In the genomic region with DNA sequence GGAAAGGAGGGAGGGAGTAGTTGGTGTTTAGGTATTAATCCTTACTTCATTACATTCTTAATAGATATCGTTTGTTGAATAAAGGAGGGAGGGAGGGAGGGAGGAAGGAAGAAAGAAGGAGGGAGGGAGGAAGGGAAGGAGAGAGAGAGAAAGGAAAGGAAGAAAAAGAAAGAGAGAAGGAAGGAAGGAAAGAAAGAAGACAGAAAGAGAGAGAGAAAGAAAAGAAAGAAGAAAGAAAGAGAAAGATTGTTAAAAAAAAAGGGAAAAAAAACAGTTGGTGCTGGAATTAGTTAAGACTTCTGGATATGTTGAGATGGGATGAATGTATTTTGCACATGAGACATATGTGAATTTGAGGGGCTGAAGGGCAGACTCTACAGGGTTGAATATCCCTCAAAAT, we compare ENCODE assay signal across 35 cellular contexts. TPM values are rescaled to one million over a fixed set of nuclear protein-coding genes. Genes with fewer than 3 reads are reported as not detected.
DNase-seq lines count a peak whose midpoint lies in the region; ATAC-seq, FAIRE-seq and TF ChIP-seq lines count a peak whose summit lies in the region.
"Had no signal": no experiment of that assay in that cellular context is flagged by ENCODE, and none has a peak within 500 bp of the region (broad histone marks: within the 10 kb centered on the region; RNA-seq: fewer than 3 reads in every experiment).

No MANE protein-coding gene starts in this region.

- H3K27ac Mint-ChIP-seq in activated naive CD4-positive, alpha-beta T cell treated with anti-CD3 and anti-CD28 coated beads, Interleukin-2, amount 50 U/mL, for 24 hours, result peak overlapping the region; percentile 88
- H3K27ac Mint-ChIP-seq in nephron progenitor cell, result no peak overlapping the region
- H3K27ac Mint-ChIP-seq: B cell; CD4-positive, alpha-beta T cell; CD4-positive, CD25-positive, alpha-beta regulatory T cell; CD8-positive, alpha-beta memory T cell; CD8-positive, alpha-beta T cell had no signal

- H3K4me3 ChIP-seq in HEK293 (ENCODE audit: low read depth, low read length) (no peak overlapping the region), K562 (no peak overlapping the region)
- H3K4me3 ChIP-seq: A549; BLaER1; BLaER1 treated with 17β-estradiol and CSF1 and Interleukin-3, amounts not matched to agents 10 nM and 100 nM had no signal

- H3K79me2 ChIP-seq in K562 (ENCODE audit: control insufficient read depth, insufficient read depth, low read length), result no peaks in the 10 kb centered on the region

- no peak overlapping the region for H2AFZ ChIP-seq in K562 (ENCODE audit: low read depth, low read length)

- no peak overlapping the region for H3K9ac ChIP-seq in K562 (ENCODE audit: insufficient read depth in 1 of 2, low read depth in 2 of 2, low read length in 2 of 2)
- H3K9ac ChIP-seq: BLaER1; BLaER1 treated with 17β-estradiol and CSF1 and Interleukin-3, amounts not matched to agents 10 nM and 100 nM had no signal

- POLR2A ChIA-PET in HEK293 (lab: Yijun Ruan, JAX), result no interaction called here
- POLR2A ChIA-PET in K562 (lab: Yijun Ruan, JAX), result interaction anchor here (1.3 kb wide), 2 partner anchors 12 to 13 kb away, joined by 3 to 4 read pairs; no protein-coding TSS in a partner anchor

- DNase-seq in activated naive CD4-positive, alpha-beta T cell treated with anti-CD3 and anti-CD28 coated beads, Interleukin-2, amount 50 U/mL, for 16 hours, result no peak
- DNase-seq in K562 (ENCODE audit: extremely low read depth in 1 of 4, low spot score in 3 of 4) (no peak), nephron progenitor cell (no peak), sciatic nerve (ENCODE audit: low spot score) (no peak)
- DNase-seq: 8988T; ACHN; AML-193; BE2C; C1 segment of cervical spinal cord; Caco-2; Calu3; CD4-positive, alpha-beta memory T cell; CD4-positive, alpha-beta T cell; CD4-positive, CD25-positive, alpha-beta regulatory T cell; CD8-positive, alpha-beta memory T cell; CD8-positive, alpha-beta T cell; COR-L47; DMS 273 treated with DMSO at 0.1 percent for 48 hours; DMS153; DMS53; DMS79; DMS79 treated with DMSO at 0.1 percent for 48 hours; DND-41; EL had no signal

- BruUV-seq in K562 (replicated peaks; lab: Mats Ljungman, UMichigan), result no TSS peak

- no peaks in the 10 kb centered on the region for H4K20me1 ChIP-seq in K562 (replicated peaks; ENCODE audit: control insufficient read depth, insufficient read depth, low read length)
- H4K20me1 ChIP-seq: BLaER1; BLaER1 treated with 17β-estradiol and CSF1 and Interleukin-3, amounts not matched to agents 10 nM and 100 nM had no signal

- no CpG with 5 or more reads among the region's 1 CpG for WGBS in K562 (ENCODE audit: insufficient coverage, low coverage, missing lambda C conversion rate)

- peaks cover 20% of the 10 kb centered on the region for H3K4me1 Mint-ChIP-seq in activated naive CD4-positive, alpha-beta T cell treated with anti-CD3 and anti-CD28 coated beads, Interleukin-2, amount 50 U/mL, for 24 hours
- no peaks in the 10 kb centered on the region for H3K4me1 Mint-ChIP-seq in nephron progenitor cell
- H3K4me1 Mint-ChIP-seq: B cell, CD14-positive monocyte had no signal

- in situ Hi-C loops in K562 (cut with MboI), result no loop called here

- no peak overlapping the region for H3K4me3 Mint-ChIP-seq in activated naive CD4-positive, alpha-beta T cell treated with anti-CD3 and anti-CD28 coated beads, Interleukin-2, amount 50 U/mL, for 24 hours
- no peak overlapping the region for H3K4me3 Mint-ChIP-seq in nephron progenitor cell
- H3K4me3 Mint-ChIP-seq: B cell; CD14-positive monocyte; CD4-positive, alpha-beta memory T cell; CD4-positive, alpha-beta T cell; CD4-positive, CD25-positive, alpha-beta regulatory T cell; CD8-positive, alpha-beta memory T cell; CD8-positive, alpha-beta T cell had no signal

- CTCF ChIA-PET in HEK293 (lab: Yijun Ruan, JAX), result interaction anchor here (0.9 kb wide), 1 partner anchor 232 kb away, joined by 3 read pairs; no protein-coding TSS in a partner anchor
- CTCF ChIA-PET in K562 (lab: Yijun Ruan, JAX; ENCODE audit: low intra/inter-chr PET ratio), result no interaction called here

- H3K4me1 ChIP-seq in HEK293 (ENCODE audit: control insufficient read depth, insufficient read depth, low read length), result no peaks in the 10 kb centered on the region
- no peaks in the 10 kb centered on the region; a peak in 1 of 5 replicates for H3K4me1 ChIP-seq in K562 (replicated peaks in 1 of 2; ENCODE audit: control insufficient read depth in 2 of 2, insufficient read depth in 2 of 2, low read length in 2 of 2)
- H3K4me1 ChIP-seq: BE2C; BLaER1; BLaER1 treated with 17β-estradiol and CSF1 and Interleukin-3, amounts not matched to agents 10 nM and 100 nM; Caco-2 had no signal

- intact Hi-C loops in K562 (cut with micrococcal nuclease), result no loop called here
- intact Hi-C loops in sciatic nerve (cut with DNase I), result no loop called here

- no peaks in the 10 kb centered on the region for H3K36me3 Mint-ChIP-seq in activated naive CD4-positive, alpha-beta T cell treated with anti-CD3 and anti-CD28 coated beads, Interleukin-2, amount 50 U/mL, for 24 hours
- no peaks in the 10 kb centered on the region for H3K36me3 Mint-ChIP-seq in nephron progenitor cell (ENCODE audit: low read depth)
- H3K36me3 Mint-ChIP-seq: CD14-positive monocyte; CD4-positive, alpha-beta memory T cell; CD8-positive, alpha-beta T cell had no signal

- H3K4me2 ChIP-seq in K562 (ENCODE audit: insufficient read depth, low read length), result no peak overlapping the region
- H3K4me2 ChIP-seq: A549; BLaER1; BLaER1 treated with 17β-estradiol and CSF1 and Interleukin-3, amounts not matched to agents 10 nM and 100 nM had no signal

- H3K36me3 ChIP-seq in HEK293 (ENCODE audit: control insufficient read depth in 2 of 2, insufficient read depth in 1 of 2, low read length in 2 of 2) (no peaks in the 10 kb centered on the region), K562 (ENCODE audit: control insufficient read depth, insufficient read depth, low read length) (no peaks in the 10 kb centered on the region)
- H3K36me3 ChIP-seq: BE2C; BLaER1; BLaER1 treated with 17β-estradiol and CSF1 and Interleukin-3, amounts not matched to agents 10 nM and 100 nM had no signal

- peaks cover 4% of the 10 kb centered on the region for H3K9me3 Mint-ChIP-seq in activated naive CD4-positive, alpha-beta T cell treated with anti-CD3 and anti-CD28 coated beads, Interleukin-2, amount 50 U/mL, for 24 hours
- peaks cover 18% of the 10 kb centered on the region for H3K9me3 Mint-ChIP-seq in nephron progenitor cell
- H3K9me3 Mint-ChIP-seq: CD8-positive, alpha-beta memory T cell; CD8-positive, alpha-beta T cell had no signal

- peaks cover 8 to 20% of the 10 kb centered on the region in 2 experiments; a peak in 4 of 5 replicates for H3K27me3 ChIP-seq in K562 (ENCODE audit: control insufficient read depth in 2 of 2, insufficient read depth in 2 of 2, low read length in 2 of 2)
- H3K27me3 ChIP-seq: BE2C; BLaER1; BLaER1 treated with 17β-estradiol and CSF1 and Interleukin-3, amounts not matched to agents 10 nM and 100 nM had no signal

- no peak for TF ChIP-seq EP300 in K562 (IDR thresholded peaks at IDR 0.05; ENCODE audit: low read length)

- H3K27me3 Mint-ChIP-seq in activated naive CD4-positive, alpha-beta T cell treated with anti-CD3 and anti-CD28 coated beads, Interleukin-2, amount 50 U/mL, for 24 hours, result no peaks in the 10 kb centered on the region
- peaks cover 15% of the 10 kb centered on the region for H3K27me3 Mint-ChIP-seq in nephron progenitor cell (ENCODE audit: low read depth, poor library complexity)

- no peaks in the 10 kb centered on the region for H3K9me1 ChIP-seq in K562 (ENCODE audit: control insufficient read depth, insufficient read depth, low read length)

- H3K9me3 ChIP-seq in HEK293 (ENCODE audit: control insufficient read depth, insufficient read depth, low read depth, low read length) (no peaks in the 10 kb centered on the region), K562 (replicated peaks; ENCODE audit: control insufficient read depth, insufficient read depth, low read depth, low read length) (no peaks in the 10 kb centered on the region; the same call in 1 of the 2 replicates)
- H3K9me3 ChIP-seq: A549, BE2C, Caco-2 had no signal

- TF ChIP-seq CTCF in HEK293 (tag by site-specific recombination; IDR thresholded peaks at IDR 0.05) (no peak), K562 (IDR thresholded peaks at IDR 0.05 in 2 of 3, conservative IDR thresholded peaks at IDR 0.05 in 1 of 3; ENCODE audit: insufficient read depth in 2 of 3, low read depth in 1 of 3, low read length in 3 of 3) (no peak), nephron progenitor cell (IDR thresholded peaks at IDR 0.05) (no peak)

- TF ChIP-seq POLR2A in K562 (conservative IDR thresholded peaks at IDR 0.05), result no peak

- TF ChIP-seq RAD21 in K562 (CRISPR knock-in tag; conservative IDR thresholded peaks at IDR 0.05 in 1 of 2, IDR thresholded peaks at IDR 0.05 in 1 of 2), result no peak

- no peak for FAIRE-seq in K562 (lab: Jason Lieb, UNC)
- FAIRE-seq: A204.1, A549, D721Med had no signal

- no peak for ATAC-seq in K562
- ATAC-seq in sciatic nerve, result no peak
- ATAC-seq: A549; CD8-positive, alpha-beta T cell had no signal

- H3K27ac ChIP-seq in HEK293 (ENCODE audit: extremely low read depth, low read depth, low read length), result no peak overlapping the region
- no peak overlapping the region for H3K27ac ChIP-seq in K562 (ENCODE audit: extremely low read depth, low read depth, low read length)
- H3K27ac ChIP-seq: 22Rv1; A549; BLaER1; BLaER1 treated with 17β-estradiol and CSF1 and Interleukin-3, amounts not matched to agents 10 nM and 100 nM; C4-2B had no signal

TF ChIP-seq in HEK293, 187 proteins besides CTCF, POLR2A, EP300 and RAD21 (continues in another document):
- TF ChIP-seq ZNF658 (tag by site-specific recombination; IDR thresholded peaks at IDR 0.05), result no peak

RNA-seq across cellular contexts. Expression of gene ZSWIM5, which starts 44.1 kb away (rescaled TPM):
- total RNA-seq in K562 (2011; cell fraction: chromatin; rRNA removed; ENCODE audit: low replicate concordance), result 0.05 TPM in 1 of 2 replicates, not detected in the other
- 0.17 TPM in 1 of 2 replicates, not detected in the other for total RNA-seq in K562 (2011; cell fraction: nucleolus; rRNA removed)
- not detected in 2 replicates for total RNA-seq in K562 (2011; cell fraction: nucleoplasm; rRNA removed)
- total RNA-seq in K562 (2014; rRNA removed), result under 0.01 and 0.08 TPM in 2 replicates
- 0.04 TPM in 1 of 2 replicates, not detected in the other for total RNA-seq in K562 (2014; rRNA removed; fragmentation: Illumina TruSeq; extraction: Trizol)
- total RNA-seq in K562 (2015; rRNA removed; fragmentation: Illumina TruSeq; extraction: Trizol), result 0.04 TPM in 2 replicates
- 0.07 and 0.22 TPM in 2 replicates for total RNA-seq in K562 (2021)
- polyA plus RNA-seq in K562 (2011; rRNA removed), result 0.01 TPM in 1 of 2 replicates, not detected in the other
- 0.03 and 0.04 TPM in 2 replicates for polyA plus RNA-seq in K562 (2011; cell fraction: cytosol; rRNA removed)
- 0.03 and 0.06 TPM in 2 replicates for polyA plus RNA-seq in K562 (2011; cell fraction: nucleus; rRNA removed)
- polyA plus RNA-seq in K562 (2012), result 0.07 and 0.26 TPM in 2 replicates
- polyA plus RNA-seq in K562 (2014; fragmentation: Illumina TruSeq; extraction: Trizol), result 0.03 TPM in 1 of 2 replicates, not detected in the other
- polyA plus RNA-seq in K562 (2014; fragmentation: Nextera tagmentation; extraction: Ambion mirVana), result not detected
- 0.03 TPM in 1 of 2 replicates, not detected in the other for polyA plus RNA-seq in K562 (2014; rRNA removed)
- 0.11 and 0.12 TPM in 2 replicates for polyA minus RNA-seq in K562 (2011; rRNA and poly(A)+ RNA removed)
- polyA minus RNA-seq in K562 (2011; cell fraction: cytosol; rRNA and poly(A)+ RNA removed), result not detected in 2 replicates
- under 0.01 and 0.13 TPM in 2 replicates for polyA minus RNA-seq in K562 (2011; cell fraction: nucleus; rRNA and poly(A)+ RNA removed)
- total RNA-seq in sciatic nerve, result 2.8 TPM
- polyA plus RNA-seq: CD14-positive monocyte had no signal
